21 cellular contexts compared by ENCODE assay signal in genomic region chr1:178174539-178174938, GRCh38.
"Had no signal": no experiment of that assay in that cellular context is flagged by ENCODE, and none has a peak within 500 bp of the region (broad histone marks: within the 10 kb centered on the region; RNA-seq: fewer than 3 reads in every experiment).

No MANE protein-coding gene starts in this region.

- H3K36me3 ChIP-seq: left lung, tibial nerve had no signal

- H3K36me3 Mint-ChIP-seq: activated naive CD8-positive, alpha-beta T cell; naive B cell had no signal

- H3K27ac Mint-ChIP-seq: activated naive CD8-positive, alpha-beta T cell; activated T-cell treated with anti-CD3 and anti-CD28 coated beads, Interleukin-2, amount 50 U/mL, for 72 hours; naive B cell; stimulated activated naive CD8-positive, alpha-beta T cell treated with anti-CD3 and anti-CD28 coated beads, Interleukin-15, Interleukin-2, amounts not matched to agents 100 ng/mL and 50 ng/mL, for 24 hours; T-helper 1 cell treated with Interleukin-12 subunit alpha and Interleukin-12 subunit beta and Interleukin-4 antibody, amounts not matched to agents 30 μg/mL and 1 μg/mL, for 36 hours had no signal

- H3K9me3 Mint-ChIP-seq: activated T-cell treated with anti-CD3 and anti-CD28 coated beads, Interleukin-2, amount 50 U/mL, for 72 hours; stimulated activated naive CD8-positive, alpha-beta T cell treated with anti-CD3 and anti-CD28 coated beads, Interleukin-15, Interleukin-2, amounts not matched to agents 100 ng/mL and 50 ng/mL, for 24 hours; T-helper 1 cell treated with Interleukin-12 subunit alpha and Interleukin-12 subunit beta and Interleukin-4 antibody, amounts not matched to agents 30 μg/mL and 1 μg/mL, for 36 hours had no signal

- H3K9me3 ChIP-seq: left lung, mucosa of descending colon, tibial nerve had no signal

- H3K27ac ChIP-seq: dorsolateral prefrontal cortex, foreskin keratinocyte, tibial nerve had no signal

- DNase-seq: activated CD4-positive, alpha-beta T cell treated with anti-CD3 and anti-CD28 coated beads, Interleukin-2, amount 50 U/mL, for 1 hour; activated CD4-positive, CD25-positive, alpha-beta regulatory T cell treated with anti-CD3 and anti-CD28 coated beads, Interleukin-2, amount 50 U/mL, for 72 hours; activated CD8-positive, alpha-beta memory T cell treated with anti-CD3 and anti-CD28 coated beads for 24 hours; activated CD8-positive, alpha-beta memory T cell treated with anti-CD3 and anti-CD28 coated beads, Interleukin-2, amount 50 U/mL, for 48 hours; activated gamma-delta T cell; activated T-cell treated with anti-CD3 and anti-CD28 coated beads, Interleukin-2, amount 50 U/mL, for 72 hours; amniotic stem cell; caudate nucleus; dorsolateral prefrontal cortex; foreskin keratinocyte; head of caudate nucleus; left lung; mesenchymal stem cell; mucosa of descending colon; naive B cell; retina had no signal

- ATAC-seq: activated T-cell treated with anti-CD3 and anti-CD28 coated beads, Interleukin-2, amount 50 U/mL, for 72 hours; foreskin keratinocyte; left lung; mucosa of descending colon had no signal

- H3K4me1 Mint-ChIP-seq: naive B cell had no signal

- H3K27me3 Mint-ChIP-seq: activated naive CD8-positive, alpha-beta T cell; stimulated activated naive CD8-positive, alpha-beta T cell treated with anti-CD3 and anti-CD28 coated beads, Interleukin-15, Interleukin-2, amounts not matched to agents 100 ng/mL and 50 ng/mL, for 24 hours had no signal

- H3K4me3 ChIP-seq: dorsolateral prefrontal cortex, left lung, mucosa of descending colon, tibial nerve had no signal

- H3K27me3 ChIP-seq: dorsolateral prefrontal cortex, foreskin keratinocyte, left lung, tibial nerve had no signal

- H3K4me3 Mint-ChIP-seq: activated naive CD8-positive, alpha-beta T cell; activated T-cell treated with anti-CD3 and anti-CD28 coated beads, Interleukin-2, amount 50 U/mL, for 72 hours; naive B cell; neural crest cell; stimulated activated naive CD8-positive, alpha-beta T cell treated with anti-CD3 and anti-CD28 coated beads, Interleukin-15, Interleukin-2, amounts not matched to agents 100 ng/mL and 50 ng/mL, for 24 hours; T-helper 1 cell treated with Interleukin-12 subunit alpha and Interleukin-12 subunit beta and Interleukin-4 antibody, amounts not matched to agents 30 μg/mL and 1 μg/mL, for 36 hours had no signal
